ENCODE assay signal across 1 cellular context in genomic region chr17:18182978-18183333, GRCh38.
TF ChIP-seq lines count a peak whose summit lies in the region.

No MANE protein-coding gene starts in this region.

TF ChIP-seq in HEK293, 187 proteins besides CTCF, POLR2A, EP300 and RAD21 (continued from another document and continues in another):
- TF ChIP-seq, protein P1, sequence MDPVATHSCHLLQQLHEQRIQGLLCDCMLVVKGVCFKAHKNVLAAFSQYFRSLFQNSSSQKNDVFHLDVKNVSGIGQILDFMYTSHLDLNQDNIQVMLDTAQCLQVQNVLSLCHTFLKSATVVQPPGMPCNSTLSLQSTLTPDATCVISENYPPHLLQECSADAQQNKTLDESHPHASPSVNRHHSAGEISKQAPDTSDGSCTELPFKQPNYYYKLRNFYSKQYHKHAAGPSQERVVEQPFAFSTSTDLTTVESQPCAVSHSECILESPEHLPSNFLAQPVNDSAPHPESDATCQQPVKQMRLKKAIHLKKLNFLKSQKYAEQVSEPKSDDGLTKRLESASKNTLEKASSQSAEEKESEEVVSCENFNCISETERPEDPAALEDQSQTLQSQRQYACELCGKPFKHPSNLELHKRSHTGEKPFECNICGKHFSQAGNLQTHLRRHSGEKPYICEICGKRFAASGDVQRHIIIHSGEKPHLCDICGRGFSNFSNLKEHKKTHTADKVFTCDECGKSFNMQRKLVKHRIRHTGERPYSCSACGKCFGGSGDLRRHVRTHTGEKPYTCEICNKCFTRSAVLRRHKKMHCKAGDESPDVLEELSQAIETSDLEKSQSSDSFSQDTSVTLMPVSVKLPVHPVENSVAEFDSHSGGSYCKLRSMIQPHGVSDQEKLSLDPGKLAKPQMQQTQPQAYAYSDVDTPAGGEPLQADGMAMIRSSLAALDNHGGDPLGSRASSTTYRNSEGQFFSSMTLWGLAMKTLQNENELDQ (tag by site-specific recombination; IDR thresholded peaks at IDR 0.05; ENCODE audit: low read depth) = no peak
- no peak for TF ChIP-seq ZNF223 (tag by site-specific recombination; IDR thresholded peaks at IDR 0.05)
- TF ChIP-seq ZNF155 (tag by site-specific recombination; IDR thresholded peaks at IDR 0.05) = no peak
- TF ChIP-seq KLF1 (tag by site-specific recombination; IDR thresholded peaks at IDR 0.05) = no peak; the same call in none of the 2 replicates
- no peak for TF ChIP-seq PRDM4 (tag by site-specific recombination; IDR thresholded peaks at IDR 0.05)
- TF ChIP-seq ZFP41 (tag by site-specific recombination; IDR thresholded peaks at IDR 0.05; ENCODE audit: borderline replicate concordance) = no peak
- 0 out of 2 replicates have a peak, but pooled peaks have one; percentile 67 for TF ChIP-seq ZBTB7A (tag by site-specific recombination; IDR thresholded peaks at IDR 0.05; ENCODE audit: low read depth)
- TF ChIP-seq ZFP37 (tag by site-specific recombination; IDR thresholded peaks at IDR 0.05) = no peak
- TF ChIP-seq ZNF510 (tag by site-specific recombination; IDR thresholded peaks at IDR 0.05; ENCODE audit: insufficient replicate concordance) = no peak
- TF ChIP-seq ZNF391 (tag by site-specific recombination; IDR thresholded peaks at IDR 0.05; ENCODE audit: borderline replicate concordance, low read depth) = 0 out of 2 replicates have a peak, but pooled peaks have one; percentile 1
- TF ChIP-seq ZNF529 (tag by site-specific recombination; IDR thresholded peaks at IDR 0.05; ENCODE audit: insufficient replicate concordance) = no peak
- TF ChIP-seq ZNF335 (tag by site-specific recombination; conservative IDR thresholded peaks at IDR 0.05) = peak; percentile 99
- TF ChIP-seq SCRT2 (tag by site-specific recombination; IDR thresholded peaks at IDR 0.05) = no peak
- TF ChIP-seq PATZ1 (tag by site-specific recombination; IDR thresholded peaks at IDR 0.05) = peak; percentile 91
- TF ChIP-seq INSM2 (tag by site-specific recombination; IDR thresholded peaks at IDR 0.05) = no peak; the same call in 1 of the 2 replicates
- 0 out of 2 replicates have a peak, but pooled peaks have one; percentile 46 for TF ChIP-seq IKZF3 (tag by site-specific recombination; IDR thresholded peaks at IDR 0.05)
- TF ChIP-seq ZBTB20 (tag by site-specific recombination; IDR thresholded peaks at IDR 0.05) = no peak; the same call in 1 of the 2 replicates
- TF ChIP-seq ZNF423 (tag by site-specific recombination; IDR thresholded peaks at IDR 0.05) = no peak
- no peak for TF ChIP-seq HOXA7 (CRISPR knock-in tag; IDR thresholded peaks at IDR 0.05; ENCODE audit: borderline replicate concordance)
- TF ChIP-seq, protein P2, sequence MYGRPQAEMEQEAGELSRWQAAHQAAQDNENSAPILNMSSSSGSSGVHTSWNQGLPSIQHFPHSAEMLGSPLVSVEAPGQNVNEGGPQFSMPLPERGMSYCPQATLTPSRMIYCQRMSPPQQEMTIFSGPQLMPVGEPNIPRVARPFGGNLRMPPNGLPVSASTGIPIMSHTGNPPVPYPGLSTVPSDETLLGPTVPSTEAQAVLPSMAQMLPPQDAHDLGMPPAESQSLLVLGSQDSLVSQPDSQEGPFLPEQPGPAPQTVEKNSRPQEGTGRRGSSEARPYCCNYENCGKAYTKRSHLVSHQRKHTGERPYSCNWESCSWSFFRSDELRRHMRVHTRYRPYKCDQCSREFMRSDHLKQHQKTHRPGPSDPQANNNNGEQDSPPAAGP (tag by site-specific recombination; IDR thresholded peaks at IDR 0.05) = no peak
- TF ChIP-seq ZNF121 (tag by site-specific recombination; IDR thresholded peaks at IDR 0.05) = no peak
- no peak for TF ChIP-seq ZNF394 (tag by site-specific recombination; IDR thresholded peaks at IDR 0.05; ENCODE audit: borderline replicate concordance)
- no peak for TF ChIP-seq PRDM2 (tag by site-specific recombination; IDR thresholded peaks at IDR 0.05; ENCODE audit: borderline replicate concordance)
- TF ChIP-seq TRIM28 (IDR thresholded peaks at IDR 0.05; ENCODE audit: borderline replicate concordance, low read length) = no peak
- no peak; the same call in 1 of the 2 replicates for TF ChIP-seq ZNF677 (tag by site-specific recombination; IDR thresholded peaks at IDR 0.05)
- TF ChIP-seq HIC1 (tag by site-specific recombination; IDR thresholded peaks at IDR 0.05) = peak; percentile 75; the same call in 1 of the 2 replicates
- no peak for TF ChIP-seq ZNF521 (tag by site-specific recombination; IDR thresholded peaks at IDR 0.05)
- no peak for TF ChIP-seq ZNF670 (tag by site-specific recombination; IDR thresholded peaks at IDR 0.05; ENCODE audit: low read depth)
- TF ChIP-seq, protein P3, sequence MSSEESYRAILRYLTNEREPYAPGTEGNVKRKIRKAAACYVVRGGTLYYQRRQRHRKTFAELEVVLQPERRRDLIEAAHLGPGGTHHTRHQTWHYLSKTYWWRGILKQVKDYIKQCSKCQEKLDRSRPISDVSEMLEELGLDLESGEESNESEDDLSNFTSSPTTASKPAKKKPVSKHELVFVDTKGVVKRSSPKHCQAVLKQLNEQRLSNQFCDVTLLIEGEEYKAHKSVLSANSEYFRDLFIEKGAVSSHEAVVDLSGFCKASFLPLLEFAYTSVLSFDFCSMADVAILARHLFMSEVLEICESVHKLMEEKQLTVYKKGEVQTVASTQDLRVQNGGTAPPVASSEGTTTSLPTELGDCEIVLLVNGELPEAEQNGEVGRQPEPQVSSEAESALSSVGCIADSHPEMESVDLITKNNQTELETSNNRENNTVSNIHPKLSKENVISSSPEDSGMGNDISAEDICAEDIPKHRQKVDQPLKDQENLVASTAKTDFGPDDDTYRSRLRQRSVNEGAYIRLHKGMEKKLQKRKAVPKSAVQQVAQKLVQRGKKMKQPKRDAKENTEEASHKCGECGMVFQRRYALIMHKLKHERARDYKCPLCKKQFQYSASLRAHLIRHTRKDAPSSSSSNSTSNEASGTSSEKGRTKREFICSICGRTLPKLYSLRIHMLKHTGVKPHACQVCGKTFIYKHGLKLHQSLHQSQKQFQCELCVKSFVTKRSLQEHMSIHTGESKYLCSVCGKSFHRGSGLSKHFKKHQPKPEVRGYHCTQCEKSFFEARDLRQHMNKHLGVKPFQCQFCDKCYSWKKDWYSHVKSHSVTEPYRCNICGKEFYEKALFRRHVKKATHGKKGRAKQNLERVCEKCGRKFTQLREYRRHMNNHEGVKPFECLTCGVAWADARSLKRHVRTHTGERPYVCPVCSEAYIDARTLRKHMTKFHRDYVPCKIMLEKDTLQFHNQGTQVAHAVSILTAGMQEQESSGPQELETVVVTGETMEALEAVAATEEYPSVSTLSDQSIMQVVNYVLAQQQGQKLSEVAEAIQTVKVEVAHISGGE (tag by site-specific recombination; conservative IDR thresholded peaks at IDR 0.05; ENCODE audit: low read depth) = no peak; the same call in 1 of the 2 replicates
- TF ChIP-seq, protein P4, sequence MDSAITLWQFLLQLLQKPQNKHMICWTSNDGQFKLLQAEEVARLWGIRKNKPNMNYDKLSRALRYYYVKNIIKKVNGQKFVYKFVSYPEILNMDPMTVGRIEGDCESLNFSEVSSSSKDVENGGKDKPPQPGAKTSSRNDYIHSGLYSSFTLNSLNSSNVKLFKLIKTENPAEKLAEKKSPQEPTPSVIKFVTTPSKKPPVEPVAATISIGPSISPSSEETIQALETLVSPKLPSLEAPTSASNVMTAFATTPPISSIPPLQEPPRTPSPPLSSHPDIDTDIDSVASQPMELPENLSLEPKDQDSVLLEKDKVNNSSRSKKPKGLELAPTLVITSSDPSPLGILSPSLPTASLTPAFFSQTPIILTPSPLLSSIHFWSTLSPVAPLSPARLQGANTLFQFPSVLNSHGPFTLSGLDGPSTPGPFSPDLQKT (IDR thresholded peaks at IDR 0.05; ENCODE audit: borderline replicate concordance, low read depth, low read length) = no peak
- TF ChIP-seq ZNF664 (tag by site-specific recombination; IDR thresholded peaks at IDR 0.05) = no peak
- no peak for TF ChIP-seq ZNF585B (tag by site-specific recombination; IDR thresholded peaks at IDR 0.05)
